2 cellular contexts compared by ENCODE assay signal in the genomic region with DNA sequence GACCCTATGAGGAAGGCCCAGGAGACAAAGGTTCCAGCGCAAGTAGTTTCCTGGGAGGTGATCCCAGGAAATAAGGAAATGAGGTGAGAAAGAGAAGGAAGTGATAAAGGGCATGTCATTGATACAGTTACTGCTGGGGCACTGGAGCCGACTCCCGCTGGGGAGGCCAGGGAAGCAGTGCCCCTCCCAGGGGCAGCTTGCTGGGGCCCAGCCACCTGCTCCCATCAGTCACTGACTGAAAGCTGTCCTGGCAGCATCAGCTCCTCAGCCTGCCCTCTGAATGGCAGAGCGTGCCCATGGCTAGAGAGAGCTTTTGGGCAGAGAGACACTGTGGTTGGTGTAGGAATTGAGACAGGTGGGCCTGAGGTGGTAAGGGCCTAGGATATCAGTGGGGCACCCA. TPM values are rescaled to one million over a fixed set of nuclear protein-coding genes. Genes with fewer than 3 reads are reported as not detected.
"Had no signal": no experiment of that assay in that cellular context is flagged by ENCODE, and none has a peak within 500 bp of the region (broad histone marks: within the 10 kb centered on the region; RNA-seq: fewer than 3 reads in every experiment).

No MANE protein-coding gene starts in this region.

RNA-seq across cellular contexts. Expression of a gene that starts 33.2 kb away (rescaled TPM):
- total RNA-seq: naive thymus-derived CD8-positive, alpha-beta T cell; natural killer cell treated with Interleukin-12 subunit alpha and Interleukin-12 subunit beta and Interleukin-15 and Interleukin-18, amount 100 ng/mL, for 72 hours had no signal
